Comparison of ENCODE assay signal across 15 cellular contexts in genomic region chr19:5309438-5310204, GRCh38. TPM values are rescaled to one million over a fixed set of nuclear protein-coding genes. Genes with fewer than 3 reads are reported as not detected.
A peak's percentile ranks its signal among the peaks of the same experiment; 100 is the strongest.
DNase-seq lines count a peak whose midpoint lies in the region; ATAC-seq, FAIRE-seq and TF ChIP-seq lines count a peak whose summit lies in the region.
"Had no signal": no experiment of that assay in that cellular context is flagged by ENCODE, and none has a peak within 500 bp of the region (broad histone marks: within the 10 kb centered on the region; RNA-seq: fewer than 3 reads in every experiment).

No MANE protein-coding gene starts in this region.

- H3K9me3 ChIP-seq in left lung (peaks cover 0 to 2% of the 10 kb centered on the region in 2 donors), tibial artery (no peaks in the 10 kb centered on the region)
- H3K9me3 ChIP-seq: colonic mucosa had no signal

- intact Hi-C loops in left lung (cut with DNase I) (no loop called here), tibial artery (cut with DNase I; ENCODE audit: low total_unique reads) (no loop called here)

- H3K4me3 ChIP-seq in bronchial epithelial cell (ENCODE audit: low read depth, low read length) (no peak overlapping the region), left lung (no peak overlapping the region), tibial artery (no peak overlapping the region)
- H3K4me3 ChIP-seq: colonic mucosa had no signal

- ATAC-seq in left lung (peak; percentile 9), HG02938 (IDR thresholded peaks at IDR 0.05; ENCODE audit: unreplicated experiment) (no peak)

- peak; percentile 28 for FAIRE-seq in bronchial epithelial cell (lab: Jason Lieb, UNC)

- H3K36me3 ChIP-seq in bronchial epithelial cell (ENCODE audit: control insufficient read depth, insufficient read depth, low read length) (no peaks in the 10 kb centered on the region), left lung (no peaks in the 10 kb centered on the region), tibial artery (no peaks in the 10 kb centered on the region)
- H3K36me3 ChIP-seq: colonic mucosa had no signal

- peak; percentile 73 for DNase-seq in DMS 273 (lab: John Stamatoyannopoulos, UW; ENCODE audit: unreplicated experiment)
- no peak for DNase-seq in DMS 273 treated with DMSO at 0.1 percent for 48 hours (lab: John Stamatoyannopoulos, UW)
- no peak for DNase-seq in bronchial epithelial cell (ENCODE audit: low read depth)
- DNase-seq in left lung: no peak
- DNase-seq in tibial artery: no peak
- DNase-seq in NCI-H524 treated with DMSO at 0.1 percent for 48 hours (lab: John Stamatoyannopoulos, UW): no peak
- DNase-seq in T1000 (lab: John Stamatoyannopoulos, UW): no peak
- DNase-seq: 8988T; activated CD4-positive, alpha-beta T cell treated with anti-CD3 and anti-CD28 coated beads, Interleukin-2, amount 10 ng/mL, durations not matched to agents 7 days and 5 days; activated gamma-delta T cell; foreskin melanocyte; MV-4-11; T-helper 1 cell had no signal

- H3K27ac ChIP-seq in left lung (no peak overlapping the region), tibial artery (peak overlapping the region; percentile 88 to 89)

- H3K27me3 ChIP-seq in bronchial epithelial cell (ENCODE audit: control insufficient read depth, insufficient read depth, low read length) (no peaks in the 10 kb centered on the region), left lung (peaks cover 0 to 19% of the 10 kb centered on the region in 2 donors), tibial artery (no peaks in the 10 kb centered on the region)
- H3K27me3 ChIP-seq: colonic mucosa had no signal

- no peak for TF ChIP-seq CTCF in bronchial epithelial cell (IDR thresholded peaks at IDR 0.05; ENCODE audit: insufficient read depth, low read length, severe bottlenecking)
- no peak for TF ChIP-seq CTCF in left lung (IDR thresholded peaks at IDR 0.05)
- TF ChIP-seq CTCF in tibial artery (IDR thresholded peaks at IDR 0.05): no peak

- H3K4me1 ChIP-seq in left lung (no peaks in the 10 kb centered on the region), tibial artery (peaks cover 0 to 15% (median 6%) of the 10 kb centered on the region in 4 donors)
- H3K4me1 ChIP-seq: colonic mucosa had no signal

RNA-seq across cellular contexts. Expression of gene PTPRS, which starts 31.0 kb away (rescaled TPM):
- 7.4 and 10.3 TPM in 2 replicates for total RNA-seq in bronchial epithelial cell
- total RNA-seq in left lung: 10 to 100 TPM; 61.7 to 67.2 TPM

Comparison
In these comparisons a context has a peak if more than half of its experiments do, and no peak if none do; other contexts are left out.
1. H3K27ac ChIP-seq: peak in tibial artery (2 of 2); none in left lung (0 of 2).